Comparison of ENCODE assay signal across 10 cellular contexts in the genomic region with DNA sequence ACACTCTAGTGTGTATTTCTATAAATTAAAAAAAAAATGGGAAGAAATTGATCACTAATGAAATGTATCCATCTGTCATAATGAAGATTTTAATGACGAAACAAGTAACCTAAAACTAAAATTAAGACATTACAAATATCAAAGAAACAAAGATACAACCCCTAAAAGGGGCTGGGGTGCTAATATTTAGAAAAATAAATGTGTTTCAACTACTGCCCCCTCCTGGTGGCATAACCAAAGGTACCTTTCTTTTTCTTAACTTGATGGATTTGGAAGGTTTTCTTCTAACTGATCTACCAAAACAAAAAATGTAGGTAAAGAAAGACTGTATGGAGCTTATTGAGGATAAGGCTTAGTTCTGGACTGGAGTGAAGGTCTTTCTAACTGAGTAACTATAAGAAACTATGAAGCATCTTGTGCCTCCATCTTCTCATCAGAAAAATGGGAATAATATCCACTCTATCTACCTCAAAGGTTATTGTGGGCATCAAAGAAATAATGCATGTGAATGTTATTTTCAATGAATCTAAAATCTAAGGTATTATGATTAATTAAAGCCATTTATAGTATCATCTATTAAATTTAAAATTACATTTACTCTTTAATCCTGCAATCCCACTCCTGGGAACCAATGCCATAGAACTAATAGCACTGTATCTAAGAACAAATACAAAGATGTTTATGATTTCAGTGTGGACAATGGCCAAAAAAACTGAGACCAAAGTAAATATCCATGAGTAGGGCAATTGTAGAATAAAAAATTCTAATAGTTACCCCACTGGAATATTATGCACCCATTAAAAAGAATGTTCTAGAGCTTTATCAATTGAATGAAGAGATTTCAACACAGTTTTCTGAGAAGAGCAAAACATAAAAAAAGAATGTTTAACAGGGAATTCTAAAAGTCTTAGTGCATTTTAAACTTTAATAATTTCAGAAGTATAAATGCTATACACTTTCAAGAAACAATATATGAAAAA.
DNase-seq lines count a peak whose midpoint lies in the region; TF ChIP-seq lines count a peak whose summit lies in the region.
"Had no signal": no experiment of that assay in that cellular context is flagged by ENCODE, and none has a peak within 500 bp of the region (broad histone marks: within the 10 kb centered on the region; RNA-seq: fewer than 3 reads in every experiment).

No MANE protein-coding gene starts in this region.

- H3K27me3 ChIP-seq in OCI-LY1 (ENCODE audit: insufficient read depth, low read length), result no peaks in the 10 kb centered on the region
- H3K27me3 ChIP-seq in stomach, result no peaks in the 10 kb centered on the region

- no peaks in the 10 kb centered on the region for H3K9me2 ChIP-seq in OCI-LY1 (ENCODE audit: low read depth, low read length)

- no peak overlapping the region for H2AFZ ChIP-seq in OCI-LY1 (ENCODE audit: low read length)

- no peak overlapping the region for H3K4me3 Mint-ChIP-seq in activated naive CD4-positive, alpha-beta T cell treated with anti-CD3 and anti-CD28 coated beads, Interleukin-2, amount 50 U/mL, for 24 hours
- H3K4me3 Mint-ChIP-seq in endothelial cell (ENCODE audit: unreplicated experiment), result no peak overlapping the region

- 92 to 98% (median 96%) methylated on average over 1 of the region's 1 CpG for WGBS in stomach, 5 donors

- no peak for DNase-seq in activated naive CD4-positive, alpha-beta T cell treated with Interleukin-2 at 50 U/mL for 16 hours
- no peak for DNase-seq in endothelial cell (ENCODE audit: low spot score)
- DNase-seq in stomach, result no peak
- DNase-seq in posterior cingulate gyrus, result no peak
- DNase-seq in NCI-H128 (lab: John Stamatoyannopoulos, UW; ENCODE audit: unreplicated experiment), result no peak
- no peak for DNase-seq in NCI-H2196 (lab: John Stamatoyannopoulos, UW; ENCODE audit: unreplicated experiment)
- DNase-seq: activated CD8-positive, alpha-beta memory T cell treated with anti-CD3 and anti-CD28 coated beads, Interleukin-2, amount 10 ng/mL, durations not matched to agents 7 days and 5 days; NCI-H2171 treated with DMSO at 0.1 percent for 48 hours had no signal

- H3K4me1 ChIP-seq in OCI-LY1 (ENCODE audit: insufficient read depth, low read length, severe bottlenecking), result peaks cover 42% of the 10 kb centered on the region
- peaks cover 6 to 33% (median 22%) of the 10 kb centered on the region in 4 donors for H3K4me1 ChIP-seq in stomach

- TF ChIP-seq CTCF in OCI-LY1 (IDR thresholded peaks at IDR 0.05; ENCODE audit: low read length), result peak; percentile 63
- TF ChIP-seq CTCF in endothelial cell (IDR thresholded peaks at IDR 0.05; ENCODE audit: unreplicated experiment), result peak; percentile 84
- peak in 4 of 7 experiments; percentile 6 to 20 (median 12) for TF ChIP-seq CTCF in stomach (IDR thresholded peaks at IDR 0.05)

- H3K36me3 Mint-ChIP-seq in activated naive CD4-positive, alpha-beta T cell treated with anti-CD3 and anti-CD28 coated beads, Interleukin-2, amount 50 U/mL, for 24 hours, result peaks cover 25% of the 10 kb centered on the region
- H3K36me3 Mint-ChIP-seq in endothelial cell (ENCODE audit: low read depth, unreplicated experiment), result no peaks in the 10 kb centered on the region

- H3K9ac ChIP-seq in OCI-LY1 (ENCODE audit: low read length), result no peak overlapping the region

- H3K36me3 ChIP-seq in OCI-LY1 (ENCODE audit: insufficient read depth, low read length) (peaks cover 83% of the 10 kb centered on the region), stomach (no peaks in the 10 kb centered on the region)

- H3K4me2 ChIP-seq in OCI-LY1 (ENCODE audit: low read length), result peak overlapping the region; percentile 30; the same call in 1 of the 2 replicates

- H3K9me3 ChIP-seq in OCI-LY1 (ENCODE audit: low read length) (no peaks in the 10 kb centered on the region), stomach (no peaks in the 10 kb centered on the region)

- intact Hi-C loops in stomach (cut with DNase I; ENCODE audit: low total_unique reads), result no loop called here
- intact Hi-C loops in posterior cingulate gyrus (cut with DNase I), result no loop called here

- H3K27ac ChIP-seq in OCI-LY1 (ENCODE audit: low read depth, low read length, poor library complexity, severe bottlenecking) (peak overlapping the region; percentile 52), stomach (no peak overlapping the region)

- peak overlapping the region; percentile 98 for H3K27ac Mint-ChIP-seq in activated naive CD4-positive, alpha-beta T cell treated with anti-CD3 and anti-CD28 coated beads, Interleukin-2, amount 50 U/mL, for 24 hours
- no peak overlapping the region for H3K27ac Mint-ChIP-seq in endothelial cell (ENCODE audit: unreplicated experiment)

- TF ChIP-seq EP300 in stomach (IDR thresholded peaks at IDR 0.05), result no peak

- H3K4me3 ChIP-seq in OCI-LY1 (ENCODE audit: low read depth, low read length, poor library complexity, severe bottlenecking) (no peak overlapping the region), stomach (no peak overlapping the region)

- H3K9me3 Mint-ChIP-seq in activated naive CD4-positive, alpha-beta T cell treated with anti-CD3 and anti-CD28 coated beads, Interleukin-2, amount 50 U/mL, for 24 hours, result no peaks in the 10 kb centered on the region
- H3K9me3 Mint-ChIP-seq in endothelial cell (ENCODE audit: unreplicated experiment), result no peaks in the 10 kb centered on the region

- peaks cover 92% of the 10 kb centered on the region for H3K4me1 Mint-ChIP-seq in activated naive CD4-positive, alpha-beta T cell treated with anti-CD3 and anti-CD28 coated beads, Interleukin-2, amount 50 U/mL, for 24 hours
- H3K4me1 Mint-ChIP-seq in endothelial cell (ENCODE audit: unreplicated experiment), result peaks cover 19% of the 10 kb centered on the region

- H3K27me3 Mint-ChIP-seq in activated naive CD4-positive, alpha-beta T cell treated with anti-CD3 and anti-CD28 coated beads, Interleukin-2, amount 50 U/mL, for 24 hours, result no peaks in the 10 kb centered on the region
- no peaks in the 10 kb centered on the region for H3K27me3 Mint-ChIP-seq in endothelial cell (ENCODE audit: unreplicated experiment)
- H3K27me3 Mint-ChIP-seq: activated CD8-positive, alpha-beta memory T cell treated with anti-CD3 and anti-CD28 coated beads, Interleukin-2, amount 10 ng/mL, durations not matched to agents 7 days and 5 days had no signal

- H3F3A ChIP-seq in OCI-LY1 (ENCODE audit: insufficient read depth, low read length), result no peaks in the 10 kb centered on the region; the same call in 1 of the 2 replicates

- no peak for TF ChIP-seq POLR2A in stomach (IDR thresholded peaks at IDR 0.05)

- peaks cover 100% of the 10 kb centered on the region for H3K79me2 ChIP-seq in OCI-LY1 (ENCODE audit: insufficient read depth, low read length)

- no peaks in the 10 kb centered on the region; the same call in 1 of the 2 replicates for H4K20me1 ChIP-seq in OCI-LY1 (ENCODE audit: insufficient read depth, low read length)

Comparison
In these comparisons a context has a peak if more than half of its experiments do, and no peak if none do; other contexts are left out.
1. CTCF ChIP-seq: peak in every context shown above with its lines; median percentile 84 in endothelial cell; 63 in OCI-LY1; 12 in stomach.